Comparison of ENCODE assay signal across 21 cellular contexts in the genomic region with DNA sequence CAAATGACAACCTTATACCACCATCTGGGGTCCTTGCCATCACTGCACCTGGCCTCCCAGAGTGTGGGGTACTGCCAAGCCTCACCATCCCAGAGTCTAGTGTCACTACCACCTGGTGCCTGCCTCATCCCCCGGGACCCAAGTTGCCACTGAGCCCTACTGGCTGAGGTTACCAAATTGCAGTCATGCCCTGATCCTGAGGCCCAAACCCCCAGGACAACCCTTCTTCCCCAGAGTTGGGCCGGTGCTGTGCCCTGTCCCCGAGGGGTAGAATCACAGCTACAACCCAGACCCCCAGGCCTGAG.
"Had no signal": no experiment of that assay in that cellular context is flagged by ENCODE, and none has a peak within 500 bp of the region (broad histone marks: within the 10 kb centered on the region; RNA-seq: fewer than 3 reads in every experiment).

No MANE protein-coding gene starts in this region.

- H3K4me3 ChIP-seq: colonic mucosa, esophagus muscularis mucosa, gastroesophageal sphincter, heart left ventricle, hepatocyte, left lung, lower lobe of right lung, mucosa of descending colon had no signal

- H3K27ac ChIP-seq: colonic mucosa, esophagus muscularis mucosa, foreskin keratinocyte, gastroesophageal sphincter, heart left ventricle, hepatocyte, left lung, lower lobe of right lung had no signal

- H3K4me1 ChIP-seq: colonic mucosa, esophagus muscularis mucosa, foreskin keratinocyte, gastroesophageal sphincter, heart left ventricle, left lung, lower lobe of right lung had no signal

- H3K9me3 ChIP-seq: colonic mucosa had no signal

- DNase-seq: colonic mucosa; cortex of kidney; effector CD4-positive, alpha-beta T cell; effector memory CD4-positive, alpha-beta T cell; foreskin keratinocyte; heart left ventricle; hypothalamus; immature natural killer cell; islet precursor cell; kidney; kidney glomerular epithelial cell; left colon; left lung; left ventricle myocardium superior; lower lobe of right lung; mesenchymal stem cell; mucosa of descending colon; naive B cell had no signal

- H3K4me2 ChIP-seq: hepatocyte had no signal

- H3K36me3 ChIP-seq: colonic mucosa, esophagus muscularis mucosa, gastroesophageal sphincter, heart left ventricle, left lung, lower lobe of right lung had no signal

- H3K79me2 ChIP-seq: hepatocyte had no signal

- H2AFZ ChIP-seq: hepatocyte had no signal

- H3K27me3 ChIP-seq: colonic mucosa, foreskin keratinocyte, hepatocyte had no signal

- ATAC-seq: foreskin keratinocyte, gastroesophageal sphincter, heart left ventricle, left colon, left lung, left ventricle myocardium superior, lower lobe of right lung, mucosa of descending colon had no signal
